ENCODE assay signal across 1 cellular context in the genomic region with DNA sequence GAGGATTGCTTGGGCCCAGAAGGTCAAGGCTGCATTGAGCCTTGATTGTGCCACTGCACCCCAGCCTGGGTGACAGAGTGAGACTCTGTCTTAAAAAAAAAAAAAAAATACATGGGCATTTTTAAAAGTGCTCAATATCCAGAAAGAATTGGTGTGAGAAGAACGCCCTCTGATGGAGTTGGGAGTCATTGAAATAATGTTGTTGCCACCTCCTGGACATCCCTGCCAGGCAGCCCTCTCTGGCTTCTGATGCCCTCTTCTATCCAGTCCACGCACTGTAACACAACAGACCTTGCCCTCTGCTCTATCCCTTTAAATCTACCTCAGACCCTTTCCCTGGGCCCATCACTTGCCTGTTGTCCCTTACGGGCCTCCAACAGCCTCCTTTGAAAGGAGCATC.
TF ChIP-seq lines count a peak whose summit lies in the region.

No MANE protein-coding gene starts in this region.

TF ChIP-seq in GM23338, 12 proteins besides CTCF, POLR2A, EP300 and RAD21 (continued from another document):
- TF ChIP-seq, protein P1, sequence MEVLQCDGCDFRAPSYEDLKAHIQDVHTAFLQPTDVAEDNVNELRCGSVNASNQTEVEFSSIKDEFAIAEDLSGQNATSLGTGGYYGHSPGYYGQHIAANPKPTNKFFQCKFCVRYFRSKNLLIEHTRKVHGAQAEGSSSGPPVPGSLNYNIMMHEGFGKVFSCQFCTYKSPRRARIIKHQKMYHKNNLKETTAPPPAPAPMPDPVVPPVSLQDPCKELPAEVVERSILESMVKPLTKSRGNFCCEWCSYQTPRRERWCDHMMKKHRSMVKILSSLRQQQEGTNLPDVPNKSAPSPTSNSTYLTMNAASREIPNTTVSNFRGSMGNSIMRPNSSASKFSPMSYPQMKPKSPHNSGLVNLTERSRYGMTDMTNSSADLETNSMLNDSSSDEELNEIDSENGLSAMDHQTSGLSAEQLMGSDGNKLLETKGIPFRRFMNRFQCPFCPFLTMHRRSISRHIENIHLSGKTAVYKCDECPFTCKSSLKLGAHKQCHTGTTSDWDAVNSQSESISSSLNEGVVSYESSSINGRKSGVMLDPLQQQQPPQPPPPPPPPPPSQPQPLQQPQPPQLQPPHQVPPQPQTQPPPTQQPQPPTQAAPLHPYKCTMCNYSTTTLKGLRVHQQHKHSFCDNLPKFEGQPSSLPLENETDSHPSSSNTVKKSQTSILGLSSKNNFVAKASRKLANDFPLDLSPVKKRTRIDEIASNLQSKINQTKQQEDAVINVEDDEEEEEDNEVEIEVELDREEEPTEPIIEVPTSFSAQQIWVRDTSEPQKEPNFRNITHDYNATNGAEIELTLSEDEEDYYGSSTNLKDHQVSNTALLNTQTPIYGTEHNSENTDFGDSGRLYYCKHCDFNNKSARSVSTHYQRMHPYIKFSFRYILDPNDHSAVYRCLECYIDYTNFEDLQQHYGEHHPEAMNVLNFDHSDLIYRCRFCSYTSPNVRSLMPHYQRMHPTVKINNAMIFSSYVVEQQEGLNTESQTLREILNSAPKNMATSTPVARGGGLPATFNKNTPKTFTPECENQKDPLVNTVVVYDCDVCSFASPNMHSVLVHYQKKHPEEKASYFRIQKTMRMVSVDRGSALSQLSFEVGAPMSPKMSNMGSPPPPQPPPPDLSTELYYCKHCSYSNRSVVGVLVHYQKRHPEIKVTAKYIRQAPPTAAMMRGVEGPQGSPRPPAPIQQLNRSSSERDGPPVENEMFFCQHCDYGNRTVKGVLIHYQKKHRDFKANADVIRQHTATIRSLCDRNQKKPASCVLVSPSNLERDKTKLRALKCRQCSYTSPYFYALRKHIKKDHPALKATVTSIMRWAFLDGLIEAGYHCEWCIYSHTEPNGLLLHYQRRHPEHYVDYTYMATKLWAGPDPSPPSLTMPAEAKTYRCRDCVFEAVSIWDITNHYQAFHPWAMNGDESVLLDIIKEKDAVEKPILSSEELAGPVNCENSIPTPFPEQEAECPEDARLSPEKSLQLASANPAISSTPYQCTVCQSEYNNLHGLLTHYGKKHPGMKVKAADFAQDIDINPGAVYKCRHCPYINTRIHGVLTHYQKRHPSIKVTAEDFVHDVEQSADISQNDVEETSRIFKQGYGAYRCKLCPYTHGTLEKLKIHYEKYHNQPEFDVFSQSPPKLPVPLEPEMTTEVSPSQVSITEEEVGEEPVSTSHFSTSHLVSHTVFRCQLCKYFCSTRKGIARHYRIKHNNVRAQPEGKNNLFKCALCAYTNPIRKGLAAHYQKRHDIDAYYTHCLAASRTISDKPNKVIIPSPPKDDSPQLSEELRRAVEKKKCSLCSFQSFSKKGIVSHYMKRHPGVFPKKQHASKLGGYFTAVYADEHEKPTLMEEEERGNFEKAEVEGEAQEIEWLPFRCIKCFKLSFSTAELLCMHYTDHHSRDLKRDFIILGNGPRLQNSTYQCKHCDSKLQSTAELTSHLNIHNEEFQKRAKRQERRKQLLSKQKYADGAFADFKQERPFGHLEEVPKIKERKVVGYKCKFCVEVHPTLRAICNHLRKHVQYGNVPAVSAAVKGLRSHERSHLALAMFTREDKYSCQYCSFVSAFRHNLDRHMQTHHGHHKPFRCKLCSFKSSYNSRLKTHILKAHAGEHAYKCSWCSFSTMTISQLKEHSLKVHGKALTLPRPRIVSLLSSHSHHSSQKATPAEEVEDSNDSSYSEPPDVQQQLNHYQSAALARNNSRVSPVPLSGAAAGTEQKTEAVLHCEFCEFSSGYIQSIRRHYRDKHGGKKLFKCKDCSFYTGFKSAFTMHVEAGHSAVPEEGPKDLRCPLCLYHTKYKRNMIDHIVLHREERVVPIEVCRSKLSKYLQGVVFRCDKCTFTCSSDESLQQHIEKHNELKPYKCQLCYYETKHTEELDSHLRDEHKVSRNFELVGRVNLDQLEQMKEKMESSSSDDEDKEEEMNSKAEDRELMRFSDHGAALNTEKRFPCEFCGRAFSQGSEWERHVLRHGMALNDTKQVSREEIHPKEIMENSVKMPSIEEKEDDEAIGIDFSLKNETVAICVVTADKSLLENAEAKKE (CRISPR knock-in tag; IDR thresholded peaks at IDR 0.05): no peak
- TF ChIP-seq STAT1 (IDR thresholded peaks at IDR 0.05; ENCODE audit: unreplicated experiment): no peak
